ENCODE assay signal across 14 cellular contexts in genomic region chr16:88385112-88385594, GRCh38.
"Had no signal": no experiment of that assay in that cellular context is flagged by ENCODE, and none has a peak within 500 bp of the region (broad histone marks: within the 10 kb centered on the region; RNA-seq: fewer than 3 reads in every experiment).

No MANE protein-coding gene starts in this region.

- H3K9me3 ChIP-seq: body of pancreas, prostate gland, suprapubic skin, upper lobe of left lung had no signal

- DNase-seq: activated CD4-positive, alpha-beta T cell treated with anti-CD3 and anti-CD28 coated beads for 1 hour; activated CD4-positive, alpha-beta T cell treated with anti-CD3 and anti-CD28 coated beads, Interleukin-2, amount 50 U/mL, for 48 hours; activated T-cell treated with anti-CD3 and anti-CD28 coated beads, Interleukin-2, amount 50 U/mL, for 48 hours; body of pancreas; hippocampal formation; kidney glomerular epithelial cell; nucleus accumbens; stimulated activated CD4-positive, alpha-beta T cell treated with anti-CD3 and anti-CD28 coated beads, Interleukin-2, amount 100 ng/mL, for 48 hours; stimulated activated CD8-positive, alpha-beta memory T cell treated with anti-CD3 and anti-CD28 coated beads, Interleukin-4, amount 100 ng/mL, for 48 hours; stimulated activated naive CD8-positive, alpha-beta T cell treated with anti-CD3 and anti-CD28 coated beads, Interleukin-15, Interleukin-2, amounts not matched to agents 100 U/mL and 50 U/mL, for 24 hours; T-helper 9 cell had no signal

- ATAC-seq: body of pancreas; stimulated activated naive CD8-positive, alpha-beta T cell treated with anti-CD3 and anti-CD28 coated beads, Interleukin-15, Interleukin-2, amounts not matched to agents 100 U/mL and 50 U/mL, for 24 hours had no signal

- H3K36me3 ChIP-seq: prostate gland, suprapubic skin, upper lobe of left lung had no signal

- H3K27ac ChIP-seq: body of pancreas, prostate gland, suprapubic skin, upper lobe of left lung had no signal

- H3K4me3 ChIP-seq: body of pancreas, prostate gland, upper lobe of left lung had no signal
